ENCODE assay signal across 19 cellular contexts in genomic region chr13:112509190-112509589, GRCh38.
"Had no signal": no experiment of that assay in that cellular context is flagged by ENCODE, and none has a peak within 500 bp of the region (broad histone marks: within the 10 kb centered on the region; RNA-seq: fewer than 3 reads in every experiment).

No MANE protein-coding gene starts in this region.

- DNase-seq: activated CD4-positive, alpha-beta T cell treated with anti-CD3 and anti-CD28 coated beads, Interleukin-2, amount 50 U/mL, for 4 hours; activated CD8-positive, alpha-beta memory T cell treated with anti-CD3 and anti-CD28 coated beads for 24 hours; activated CD8-positive, alpha-beta memory T cell treated with anti-CD3 and anti-CD28 coated beads, Interleukin-2, amount 50 U/mL, for 4 hours; activated T-cell treated with anti-CD3 and anti-CD28 coated beads, Interleukin-2, amount 50 U/mL, for 24 hours; heart right ventricle; kidney; mucosa of descending colon; small intestine; stimulated activated CD4-positive, alpha-beta T cell treated with anti-CD3 and anti-CD28 coated beads, Interleukin-2, amount 100 ng/mL, for 48 hours; stimulated activated CD8-positive, alpha-beta memory T cell treated with anti-CD3 and anti-CD28 coated beads, Interleukin-4, amount 100 ng/mL, for 48 hours; stimulated activated naive CD4-positive, alpha-beta T cell treated with Interleukin-2 at 50 U/mL for 16 hours; T-helper 1 cell had no signal

- FAIRE-seq: bronchial epithelial cell, endometrium, kidney, small intestine had no signal

- H3K9me3 Mint-ChIP-seq: activated naive CD4-positive, alpha-beta T cell treated with anti-CD3 and anti-CD28 coated beads, Interleukin-2, amount 50 U/mL, for 72 hours; activated T-cell treated with anti-CD3 and anti-CD28 coated beads, Interleukin-2, amount 50 U/mL, for 24 hours; activated T-helper 17 cell treated with anti-CD3 and anti-CD28 coated beads, Interleukin-2, amount 50 U/mL, for 72 hours; memory B cell had no signal

- H3K36me3 Mint-ChIP-seq: activated naive CD4-positive, alpha-beta T cell treated with anti-CD3 and anti-CD28 coated beads, Interleukin-2, amount 50 U/mL, for 72 hours had no signal

- H3K4me1 ChIP-seq: ascending aorta, heart right ventricle had no signal

- H3K9me3 ChIP-seq: ascending aorta, heart right ventricle, mucosa of descending colon, thoracic aorta had no signal

- H3K27ac ChIP-seq: ascending aorta, heart right ventricle, thoracic aorta had no signal

- H3K4me3 Mint-ChIP-seq: activated T-cell treated with anti-CD3 and anti-CD28 coated beads, Interleukin-2, amount 50 U/mL, for 24 hours; activated T-helper 17 cell treated with anti-CD3 and anti-CD28 coated beads, Interleukin-2, amount 50 U/mL, for 72 hours; memory B cell had no signal

- H3K27me3 ChIP-seq: ascending aorta, heart right ventricle had no signal

- H3K4me3 ChIP-seq: ascending aorta, heart right ventricle, mucosa of descending colon, thoracic aorta had no signal

- H3K27me3 Mint-ChIP-seq: activated T-cell treated with anti-CD3 and anti-CD28 coated beads, Interleukin-2, amount 50 U/mL, for 24 hours; activated T-helper 17 cell treated with anti-CD3 and anti-CD28 coated beads, Interleukin-2, amount 50 U/mL, for 72 hours; memory B cell had no signal

- H3K4me1 Mint-ChIP-seq: activated T-helper 17 cell treated with anti-CD3 and anti-CD28 coated beads, Interleukin-2, amount 50 U/mL, for 72 hours had no signal

- H3K27ac Mint-ChIP-seq: activated naive CD4-positive, alpha-beta T cell treated with anti-CD3 and anti-CD28 coated beads, Interleukin-2, amount 50 U/mL, for 72 hours; activated T-cell treated with anti-CD3 and anti-CD28 coated beads, Interleukin-2, amount 50 U/mL, for 24 hours; activated T-helper 17 cell treated with anti-CD3 and anti-CD28 coated beads, Interleukin-2, amount 50 U/mL, for 72 hours; memory B cell had no signal
